Comparison of ENCODE assay signal across 8 cellular contexts in the genomic region with DNA sequence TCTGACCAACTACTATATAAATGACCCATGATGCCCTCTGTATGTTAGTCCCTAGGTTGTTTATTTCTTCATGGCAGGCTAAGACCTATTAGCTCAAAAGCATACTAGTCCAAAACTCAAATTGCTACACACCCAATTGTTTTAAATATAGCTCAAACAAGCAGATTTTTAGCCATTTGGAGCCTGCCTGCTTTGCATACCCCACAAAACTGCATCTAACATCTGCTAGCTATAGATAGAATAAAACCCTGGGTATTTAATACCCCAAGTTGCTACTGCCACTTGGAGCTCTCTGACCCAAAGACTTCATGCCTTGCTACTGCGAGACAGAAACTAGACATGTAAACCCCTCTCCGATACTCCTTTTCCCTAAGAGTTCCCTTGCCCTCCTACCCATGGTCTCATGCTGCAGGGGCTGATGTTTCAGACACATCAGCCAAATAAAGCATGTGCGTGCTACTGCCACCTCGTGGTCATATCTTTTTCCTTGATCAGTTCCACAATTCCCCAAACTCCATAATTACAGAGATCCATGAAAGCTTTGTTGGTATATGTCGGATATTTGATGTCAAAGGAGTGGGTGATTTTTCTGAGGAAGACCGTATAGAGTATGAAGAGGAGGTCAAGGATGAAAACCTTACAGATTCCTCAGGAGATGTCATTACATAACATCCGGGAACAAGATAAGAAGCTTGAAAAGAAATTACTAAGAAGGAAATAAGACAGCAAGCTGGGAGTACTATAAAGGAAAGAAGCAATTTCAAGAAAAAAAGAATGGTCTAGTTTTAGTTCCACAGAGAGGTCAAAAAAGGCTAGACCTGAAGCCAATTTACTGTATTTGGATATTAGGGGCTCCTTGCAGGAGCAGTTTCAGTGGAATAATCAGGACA.
DNase-seq lines count a peak whose midpoint lies in the region; ATAC-seq and TF ChIP-seq lines count a peak whose summit lies in the region.

No MANE protein-coding gene starts in this region.

- H3K9me3 ChIP-seq in Peyer's patch = no peaks in the 10 kb centered on the region

- no peaks in the 10 kb centered on the region for H3K36me3 ChIP-seq in Peyer's patch

- no peaks in the 10 kb centered on the region for H3K27me3 Mint-ChIP-seq in neural crest cell (ENCODE audit: low read depth)

- TF ChIP-seq CTCF in AG10803 (conservative IDR thresholded peaks at IDR 0.05; ENCODE audit: low read length) = peak; percentile 65
- TF ChIP-seq CTCF in GM12873 (IDR thresholded peaks at IDR 0.05; ENCODE audit: insufficient read depth, low read depth, low read length, missing control alignments) = peak; percentile 67
- TF ChIP-seq CTCF in Peyer's patch (IDR thresholded peaks at IDR 0.05) = peak in 4 of 6 experiments; percentile 48 to 58 (median 53)
- peak; percentile 88 for TF ChIP-seq CTCF in neural crest cell (conservative IDR thresholded peaks at IDR 0.05)

- H3K4me3 ChIP-seq in AG10803 (ENCODE audit: low read length) = no peak overlapping the region
- no peak overlapping the region for H3K4me3 ChIP-seq in Peyer's patch

- no peak overlapping the region for H3K27ac ChIP-seq in Peyer's patch

- H3K9me3 Mint-ChIP-seq in neural crest cell = peaks cover 4% of the 10 kb centered on the region

- peaks cover 3% of the 10 kb centered on the region for H3K36me3 Mint-ChIP-seq in neural crest cell (ENCODE audit: low read depth)

- no peaks in the 10 kb centered on the region for H3K4me1 ChIP-seq in Peyer's patch

- ATAC-seq in HG03139 (IDR thresholded peaks at IDR 0.05; ENCODE audit: unreplicated experiment) = peak; percentile 63

- TF ChIP-seq POLR2A in Peyer's patch (IDR thresholded peaks at IDR 0.05) (no peak), erythroblast (IDR thresholded peaks at IDR 0.05; ENCODE audit: low read length) (no peak)

- DNase-seq in AG10803 (ENCODE audit: low read depth) (peak; percentile 26), Peyer's patch (peak in 2 of 3 donors; percentile 16 to 58), erythroblast (lab: John Stamatoyannopoulos, UW) (peak; percentile 15 to 49), neural crest cell (ENCODE audit: low read depth, low spot score) (peak; percentile 73), NCI-H2081 treated with DMSO at 0.1 percent for 48 hours (lab: John Stamatoyannopoulos, UW) (no peak), activated gamma-delta T cell (lab: John Stamatoyannopoulos, UW) (no peak)

- H3K4me3 Mint-ChIP-seq in neural crest cell = no peak overlapping the region

- H3K27me3 ChIP-seq in Peyer's patch = no peaks in the 10 kb centered on the region

- peaks cover 4% of the 10 kb centered on the region for H3K4me1 Mint-ChIP-seq in neural crest cell

- no peak overlapping the region for H3K27ac Mint-ChIP-seq in neural crest cell (ENCODE audit: unreplicated experiment)

Comparison
In these comparisons a context has a peak if more than half of its experiments do, and no peak if none do; other contexts are left out.
1. DNase-seq: peak in AG10803 (single experiment), Peyer's patch (2 of 3), erythroblast (2 of 2) and neural crest cell (single experiment); none in NCI-H2081 treated with DMSO at 0.1 percent for 48 hours (single experiment) and activated gamma-delta T cell (single experiment).
2. Peak in every context shown above with its lines, with median percentiles within 50 percentile points of each other: CTCF ChIP-seq.